28 cellular contexts compared by ENCODE assay signal in genomic region chr3:116367761-116368395, GRCh38.
"Had no signal": no experiment of that assay in that cellular context is flagged by ENCODE, and none has a peak within 500 bp of the region (broad histone marks: within the 10 kb centered on the region; RNA-seq: fewer than 3 reads in every experiment).

No MANE protein-coding gene starts in this region.

- ATAC-seq: activated T-cell treated with anti-CD3 and anti-CD28 coated beads, Interleukin-2, amount 50 U/mL, for 4 hours; Panc1 had no signal

- H3K4me1 Mint-ChIP-seq: activated B cell treated with CpG ODN at 0.5 μM for 24 hours; activated naive CD8-positive, alpha-beta T cell treated with anti-CD3 and anti-CD28 coated beads for 36 hours had no signal

- H3K4me3 Mint-ChIP-seq: activated B cell treated with CpG ODN at 0.5 μM for 24 hours; activated CD4-positive, alpha-beta memory T cell treated with anti-CD3 and anti-CD28 coated beads for 36 hours; activated naive CD8-positive, alpha-beta T cell treated with anti-CD3 and anti-CD28 coated beads for 36 hours; activated T-cell treated with anti-CD3 and anti-CD28 coated beads, Interleukin-2, amount 50 U/mL, for 4 hours; activated T-helper 1 cell treated with anti-CD3 and anti-CD28 coated beads, Interleukin-12 subunit alpha, Interleukin-12 subunit beta, Interleukin-2, Interleukin-4 antibody, amounts not matched to agents 30 ng/mL and 10 ng/mL and 1 ng/mL, durations not matched to agents 14 hours and 24 hours and 36 hours; T-helper 1 cell treated with Interleukin-12 subunit alpha and Interleukin-12 subunit beta and Interleukin-4 antibody, amounts not matched to agents 30 μg/mL and 1 μg/mL, for 36 hours; T-helper 2 cell treated with Interferon-gamma antibody and Interleukin-4, amounts not matched to agents 5 μg/mL and 100 μg/mL, for 36 hours had no signal

- H3K27me3 Mint-ChIP-seq: activated B cell treated with CpG ODN at 0.5 μM for 24 hours; activated CD4-positive, alpha-beta memory T cell treated with anti-CD3 and anti-CD28 coated beads for 36 hours; activated naive CD8-positive, alpha-beta T cell treated with anti-CD3 and anti-CD28 coated beads for 36 hours had no signal

- DNase-seq: activated B cell treated with CpG ODN at 0.5 μM for 24 hours; activated CD4-positive, alpha-beta memory T cell treated with anti-CD3 and anti-CD28 coated beads for 36 hours; activated CD4-positive, alpha-beta T cell treated with anti-CD3 and anti-CD28 coated beads for 4 hours; activated CD4-positive, alpha-beta T cell treated with anti-CD3 and anti-CD28 coated beads, Interleukin-2, amount 50 U/mL, for 1 hour; activated CD4-positive, CD25-positive, alpha-beta regulatory T cell treated with anti-CD3 and anti-CD28 coated beads, Interleukin-2, amount 50 U/mL, for 72 hours; activated CD8-positive, alpha-beta memory T cell treated with anti-CD3 and anti-CD28 coated beads, Interleukin-2, amount 50 U/mL, for 4 hours; activated effector memory CD4-positive, alpha-beta T cell treated with Interleukin-2 at 50 U/mL for 16 hours; activated naive CD4-positive, alpha-beta T cell treated with anti-CD3 and anti-CD28 coated beads, Interleukin-2, amount 50 U/mL, for 16 hours; activated naive CD8-positive, alpha-beta T cell treated with anti-CD3 and anti-CD28 coated beads for 36 hours; activated T-cell treated with anti-CD3 and anti-CD28 coated beads for 4 hours; activated T-cell treated with anti-CD3 and anti-CD28 coated beads, Interleukin-2, amount 50 U/mL, for 4 hours; amniotic stem cell; aorta; brain microvascular endothelial cell; central memory CD4-positive, alpha-beta T cell; NCI-H1105; NCI-H1417 treated with DMSO at 0.1 percent for 48 hours; NCI-H187 treated with DMSO at 0.1 percent for 48 hours; NCI-H226; NCI-H446 treated with DMSO at 0.1 percent for 48 hours; NCI-H524; RPMI8226; SHP77 treated with DMSO at 0.1 percent for 48 hours; SK-N-SH had no signal

- H3K9me3 Mint-ChIP-seq: activated B cell treated with CpG ODN at 0.5 μM for 24 hours; activated naive CD8-positive, alpha-beta T cell treated with anti-CD3 and anti-CD28 coated beads for 36 hours had no signal

- H3K36me3 Mint-ChIP-seq: activated CD4-positive, alpha-beta memory T cell treated with anti-CD3 and anti-CD28 coated beads for 36 hours; activated naive CD8-positive, alpha-beta T cell treated with anti-CD3 and anti-CD28 coated beads for 36 hours had no signal

- H3K27ac Mint-ChIP-seq: activated B cell treated with CpG ODN at 0.5 μM for 24 hours; activated CD4-positive, alpha-beta memory T cell treated with anti-CD3 and anti-CD28 coated beads for 36 hours; activated naive CD8-positive, alpha-beta T cell treated with anti-CD3 and anti-CD28 coated beads for 36 hours; activated T-helper 1 cell treated with anti-CD3 and anti-CD28 coated beads, Interleukin-12 subunit alpha, Interleukin-12 subunit beta, Interleukin-2, Interleukin-4 antibody, amounts not matched to agents 30 ng/mL and 10 ng/mL and 1 ng/mL, durations not matched to agents 14 hours and 24 hours and 36 hours; T-helper 1 cell treated with Interleukin-12 subunit alpha and Interleukin-12 subunit beta and Interleukin-4 antibody, amounts not matched to agents 30 μg/mL and 1 μg/mL, for 36 hours; T-helper 2 cell treated with Interferon-gamma antibody and Interleukin-4, amounts not matched to agents 5 μg/mL and 100 μg/mL, for 36 hours had no signal
